ENCODE assay signal across 18 cellular contexts in genomic region chr7:38021892-38022291, GRCh38.
DNase-seq lines count a peak whose midpoint lies in the region; ATAC-seq and TF ChIP-seq lines count a peak whose summit lies in the region.
"Had no signal": no experiment of that assay in that cellular context is flagged by ENCODE, and none has a peak within 500 bp of the region (broad histone marks: within the 10 kb centered on the region; RNA-seq: fewer than 3 reads in every experiment).

No MANE protein-coding gene starts in this region.

- H3K4me3 ChIP-seq in endodermal cell (ENCODE audit: low read length), result no peak overlapping the region
- H3K4me3 ChIP-seq: A549; BLaER1 treated with 17β-estradiol and CSF1 and Interleukin-3, amounts not matched to agents 10 nM and 100 nM had no signal

- H3K9ac ChIP-seq in endodermal cell (ENCODE audit: extremely low read depth, low read length, poor library complexity, severe bottlenecking), result no peak overlapping the region
- H3K9ac ChIP-seq: BLaER1 treated with 17β-estradiol and CSF1 and Interleukin-3, amounts not matched to agents 10 nM and 100 nM had no signal

- peak; percentile 15 for DNase-seq in left ventricle myocardium superior
- no peak for DNase-seq in cardiac septum (ENCODE audit: low spot score)
- peak; percentile 3 for DNase-seq in NCI-H69 (lab: John Stamatoyannopoulos, UW)
- no peak for DNase-seq in endodermal cell
- no peak for DNase-seq in cerebellum (ENCODE audit: low spot score)
- DNase-seq in LoVo (ENCODE audit: low spot score), result no peak
- DNase-seq: AML-193; Caco-2; Calu3; CD4-positive, alpha-beta T cell; CD8-positive, alpha-beta T cell; DMS79 treated with DMSO at 0.1 percent for 48 hours; GF-D8 had no signal

- TF ChIP-seq CTCF in endodermal cell (conservative IDR thresholded peaks at IDR 0.05), result peak; percentile 15

- no peaks in the 10 kb centered on the region for H3K27me3 Mint-ChIP-seq in endodermal cell (ENCODE audit: insufficient read depth)

- no peak for ATAC-seq in left ventricle myocardium superior
- ATAC-seq: A549; CD8-positive, alpha-beta T cell had no signal

- H3K27ac Mint-ChIP-seq in endodermal cell, result no peak overlapping the region
- H3K27ac Mint-ChIP-seq: B cell; CD4-positive, alpha-beta T cell; CD8-positive, alpha-beta T cell had no signal

- 95% methylated on average over 3 of the region's 3 CpGs; no CpG with 5 or more reads in 1 of the 2 experiments for WGBS in endodermal cell (ENCODE audit: insufficient coverage in 1 of 2, insufficient read length in 1 of 2), 2 experiments

- H3K9me3 ChIP-seq in endodermal cell (ENCODE audit: control insufficient read depth, low read length), result no peaks in the 10 kb centered on the region
- H3K9me3 ChIP-seq: A549; BLaER1 treated with 17β-estradiol and CSF1 and Interleukin-3, amounts not matched to agents 10 nM and 100 nM; Caco-2 had no signal

- H3K4me3 Mint-ChIP-seq in endodermal cell, result no peak overlapping the region
- H3K4me3 Mint-ChIP-seq: B cell; CD4-positive, alpha-beta T cell; CD8-positive, alpha-beta T cell had no signal

- no peak overlapping the region for H3K27ac ChIP-seq in endodermal cell (ENCODE audit: low read depth, low read length)
- H3K27ac ChIP-seq: 22Rv1; A549; BLaER1 treated with 17β-estradiol and CSF1 and Interleukin-3, amounts not matched to agents 10 nM and 100 nM; C4-2B had no signal

- no peaks in the 10 kb centered on the region for H3K36me3 Mint-ChIP-seq in endodermal cell (ENCODE audit: low read depth)
- H3K36me3 Mint-ChIP-seq: CD8-positive, alpha-beta T cell had no signal

- H3K36me3 ChIP-seq in endodermal cell (ENCODE audit: control insufficient read depth, insufficient read depth, low read length), result no peaks in the 10 kb centered on the region
- H3K36me3 ChIP-seq: BLaER1 treated with 17β-estradiol and CSF1 and Interleukin-3, amounts not matched to agents 10 nM and 100 nM had no signal

- intact Hi-C loops in left ventricle myocardium superior (cut with micrococcal nuclease) (no loop called here), cardiac septum (cut with DNase I) (no loop called here)

- no peaks in the 10 kb centered on the region for H3K4me1 ChIP-seq in endodermal cell (ENCODE audit: control insufficient read depth, insufficient read depth, low read length)
- H3K4me1 ChIP-seq: Caco-2 had no signal

- H3K27me3 ChIP-seq in endodermal cell (ENCODE audit: control insufficient read depth, insufficient read depth, low read length, poor library complexity, severe bottlenecking), result no peaks in the 10 kb centered on the region
- H3K27me3 ChIP-seq: BLaER1 treated with 17β-estradiol and CSF1 and Interleukin-3, amounts not matched to agents 10 nM and 100 nM had no signal

- H3K4me1 Mint-ChIP-seq in endodermal cell, result no peaks in the 10 kb centered on the region
- H3K4me1 Mint-ChIP-seq: B cell had no signal

- H3K9me3 Mint-ChIP-seq in endodermal cell, result no peaks in the 10 kb centered on the region
- H3K9me3 Mint-ChIP-seq: CD4-positive, alpha-beta T cell; CD8-positive, alpha-beta T cell had no signal

Comparison
In these comparisons a context has a peak if more than half of its experiments do, and no peak if none do; other contexts are left out.
1. DNase-seq: peak in left ventricle myocardium superior (single experiment) and NCI-H69 (single experiment); none in cardiac septum (single experiment), endodermal cell (single experiment), cerebellum (single experiment) and LoVo (single experiment).